Comparison of ENCODE assay signal across 12 cellular contexts in genomic region chr9:124661184-124661755, GRCh38.
DNase-seq lines count a peak whose midpoint lies in the region; ATAC-seq and TF ChIP-seq lines count a peak whose summit lies in the region.
"Had no signal": no experiment of that assay in that cellular context is flagged by ENCODE, and none has a peak within 500 bp of the region (broad histone marks: within the 10 kb centered on the region; RNA-seq: fewer than 3 reads in every experiment).

No MANE protein-coding gene starts in this region.

- no peaks in the 10 kb centered on the region for H3K9me3 Mint-ChIP-seq in activated B cell treated with CpG ODN at 0.5 μM for 24 hours
- H3K9me3 Mint-ChIP-seq in naive thymus-derived CD4-positive, alpha-beta T cell, result no peaks in the 10 kb centered on the region
- H3K9me3 Mint-ChIP-seq: activated naive CD4-positive, alpha-beta T cell treated with anti-CD3 and anti-CD28 coated beads for 36 hours had no signal

- no peak overlapping the region for H3K4me3 ChIP-seq in naive thymus-derived CD4-positive, alpha-beta T cell (ENCODE audit: low read length)
- no peak overlapping the region for H3K4me3 ChIP-seq in esophagus muscularis mucosa

- no peaks in the 10 kb centered on the region for H3K9me3 ChIP-seq in naive thymus-derived CD4-positive, alpha-beta T cell (ENCODE audit: control insufficient read depth in 2 of 3, low read length in 3 of 3)
- H3K9me3 ChIP-seq in esophagus muscularis mucosa, result no peaks in the 10 kb centered on the region

- CTCF ChIA-PET in activated B cell treated with CpG ODN at 0.5 μM for 24 hours (lab: Charles Lee), result interaction anchor here (1.1 kb wide), 1 partner anchor 44 kb away, joined by 5 read pairs; no protein-coding TSS in a partner anchor
- CTCF ChIA-PET in naive thymus-derived CD4-positive, alpha-beta T cell (lab: Charles Lee), result no interaction called here

- H3K27me3 Mint-ChIP-seq in activated B cell treated with CpG ODN at 0.5 μM for 24 hours, result no peaks in the 10 kb centered on the region
- peaks cover 0 to 21% (median 0%) of the 10 kb centered on the region in 5 donors for H3K27me3 Mint-ChIP-seq in naive thymus-derived CD4-positive, alpha-beta T cell

- no peak for TF ChIP-seq POLR2A in esophagus muscularis mucosa (IDR thresholded peaks at IDR 0.05; ENCODE audit: low read depth)

- TF ChIP-seq CTCF in activated B cell treated with CpG ODN at 0.5 μM for 24 hours (IDR thresholded peaks at IDR 0.05) (no peak), esophagus muscularis mucosa (IDR thresholded peaks at IDR 0.05) (no peak)

- peaks cover 0 to 6% of the 10 kb centered on the region in 2 donors for H3K4me1 ChIP-seq in naive thymus-derived CD4-positive, alpha-beta T cell (ENCODE audit: control insufficient read depth in 2 of 2, insufficient read depth in 2 of 2, low read length in 2 of 2)
- peaks cover 6 to 25% (median 20%) of the 10 kb centered on the region in 4 donors for H3K4me1 ChIP-seq in esophagus muscularis mucosa

- ATAC-seq in activated B cell treated with CpG ODN at 0.5 μM for 24 hours (ENCODE audit: low read depth), result no peak
- no peak for ATAC-seq in naive thymus-derived CD4-positive, alpha-beta T cell
- ATAC-seq in HG02798 (IDR thresholded peaks at IDR 0.05; ENCODE audit: poor library complexity, unreplicated experiment), result no peak

- 83% methylated on average over 5 of the region's 5 CpGs for WGBS in esophagus muscularis mucosa

- POLR2A ChIA-PET in activated B cell treated with CpG ODN at 0.5 μM for 24 hours (lab: Charles Lee), result no interaction called here
- POLR2A ChIA-PET in naive thymus-derived CD4-positive, alpha-beta T cell (lab: Charles Lee), result interaction anchor here (0.6 kb wide), 1 partner anchor 16 kb away, joined by 3 read pairs; no protein-coding TSS in a partner anchor

- peak overlapping the region; percentile 28 for H3K4me3 Mint-ChIP-seq in activated B cell treated with CpG ODN at 0.5 μM for 24 hours
- H3K4me3 Mint-ChIP-seq in naive thymus-derived CD4-positive, alpha-beta T cell, result peak overlapping the region; percentile 20 to 73 (median 50)

- H3K36me3 Mint-ChIP-seq in activated B cell treated with CpG ODN at 0.5 μM for 24 hours (ENCODE audit: low read depth), result peaks cover 3% of the 10 kb centered on the region
- H3K36me3 Mint-ChIP-seq in naive thymus-derived CD4-positive, alpha-beta T cell, result peaks cover 0 to 5% (median 0%) of the 10 kb centered on the region in 5 donors

- H3K27me3 ChIP-seq in naive thymus-derived CD4-positive, alpha-beta T cell (ENCODE audit: control insufficient read depth in 2 of 2, insufficient read depth in 2 of 2, low read length in 2 of 2), result no peaks in the 10 kb centered on the region
- no peaks in the 10 kb centered on the region for H3K27me3 ChIP-seq in esophagus muscularis mucosa

- no peak overlapping the region for H3K27ac Mint-ChIP-seq in activated B cell treated with CpG ODN at 0.5 μM for 24 hours
- H3K27ac Mint-ChIP-seq in naive thymus-derived CD4-positive, alpha-beta T cell, result peak overlapping the region in 1 of 9 donors; percentile 69
- H3K27ac Mint-ChIP-seq: activated naive CD4-positive, alpha-beta T cell treated with anti-CD3 and anti-CD28 coated beads for 36 hours had no signal

- H3K27ac ChIP-seq in naive thymus-derived CD4-positive, alpha-beta T cell (ENCODE audit: low read depth, low read length), result no peak overlapping the region
- H3K27ac ChIP-seq in esophagus muscularis mucosa (replicated peaks in 1 of 4), result no peak overlapping the region

- H3K4me1 Mint-ChIP-seq in activated B cell treated with CpG ODN at 0.5 μM for 24 hours, result peaks cover 29% of the 10 kb centered on the region
- H3K4me1 Mint-ChIP-seq in naive thymus-derived CD4-positive, alpha-beta T cell, result peaks cover 23 to 68% (median 35%) of the 10 kb centered on the region in 7 donors

- intact Hi-C loops in activated B cell treated with CpG ODN at 0.5 μM for 24 hours (cut with micrococcal nuclease) (no loop called here), esophagus muscularis mucosa (cut with DNase I) (loop anchor here (5.0 kb wide), 1 partner anchor 46 kb away; no protein-coding TSS in a partner anchor)
- intact Hi-C loops in naive thymus-derived CD4-positive, alpha-beta T cell (cut with micrococcal nuclease), result no loop called here

- DNase-seq in DMS153 treated with DMSO at 0.1 percent for 48 hours (lab: John Stamatoyannopoulos, UW; ENCODE audit: unreplicated experiment) (peak; percentile 10), LHCN-M2 (ENCODE audit: low read depth) (peak; percentile 21), activated B cell treated with CpG ODN at 0.5 μM for 24 hours (no peak), esophagus muscularis mucosa (ENCODE audit: extremely low spot score) (no peak), UCSD-AML1 (lab: John Stamatoyannopoulos, UW; ENCODE audit: unreplicated experiment) (no peak)
- DNase-seq in naive thymus-derived CD4-positive, alpha-beta T cell, result no peak
- no peak for DNase-seq in activated CD8-positive, alpha-beta memory T cell treated with anti-CD3 and anti-CD28 coated beads, Interleukin-2, amount 50 U/mL, for 48 hours
- DNase-seq: activated naive CD4-positive, alpha-beta T cell treated with anti-CD3 and anti-CD28 coated beads for 36 hours; NCI-H1105; stimulated activated CD4-positive, alpha-beta T cell treated with anti-CD3 and anti-CD28 coated beads, Interleukin-1b, Interleukin-23, amount 100 ng/mL, for 48 hours; T-helper 9 cell had no signal

- no peaks in the 10 kb centered on the region for H3K36me3 ChIP-seq in naive thymus-derived CD4-positive, alpha-beta T cell (ENCODE audit: control insufficient read depth in 2 of 3, insufficient read depth in 3 of 3, low read length in 3 of 3)
- H3K36me3 ChIP-seq in esophagus muscularis mucosa, result no peaks in the 10 kb centered on the region

- no peak for TF ChIP-seq EP300 in esophagus muscularis mucosa (IDR thresholded peaks at IDR 0.05)

Comparison
In these comparisons a context has a peak if more than half of its experiments do, and no peak if none do; other contexts are left out.
1. DNase-seq: peak in DMS153 treated with DMSO at 0.1 percent for 48 hours (single experiment) and LHCN-M2 (single experiment); none in activated B cell treated with CpG ODN at 0.5 μM for 24 hours (single experiment), naive thymus-derived CD4-positive, alpha-beta T cell (0 of 9), esophagus muscularis mucosa (single experiment), activated CD8-positive, alpha-beta memory T cell treated with anti-CD3 and anti-CD28 coated beads, Interleukin-2, amount 50 U/mL, for 48 hours (single experiment) and UCSD-AML1 (single experiment).